25 cellular contexts compared by ENCODE assay signal in the genomic region with DNA sequence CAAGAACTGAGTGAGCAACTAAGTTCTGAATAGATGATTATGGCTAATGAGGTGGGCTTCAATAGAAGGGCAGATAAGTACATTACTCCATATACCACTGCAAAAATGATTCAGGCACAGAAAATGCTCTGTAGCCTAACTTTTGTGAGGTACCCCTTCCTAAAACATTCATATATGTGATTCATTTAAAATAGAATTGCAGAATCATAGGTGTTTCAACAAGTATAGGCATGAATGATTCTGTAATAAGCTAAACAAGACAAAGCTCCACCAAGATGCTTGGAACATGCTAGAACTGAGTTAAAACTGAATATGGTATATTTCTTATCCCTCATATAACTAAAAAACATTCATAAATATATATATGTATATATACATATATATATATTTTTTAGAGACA. TPM values are rescaled to one million over a fixed set of nuclear protein-coding genes. Genes with fewer than 3 reads are reported as not detected.
A peak's percentile ranks its signal among the peaks of the same experiment; 100 is the strongest.
DNase-seq lines count a peak whose midpoint lies in the region; ATAC-seq, FAIRE-seq and TF ChIP-seq lines count a peak whose summit lies in the region.
"Had no signal": no experiment of that assay in that cellular context is flagged by ENCODE, and none has a peak within 500 bp of the region (broad histone marks: within the 10 kb centered on the region; RNA-seq: fewer than 3 reads in every experiment).

No MANE protein-coding gene starts in this region.

- TF ChIP-seq CTCF in MCF 10A (IDR thresholded peaks at IDR 0.05; ENCODE audit: unreplicated experiment): no peak
- TF ChIP-seq CTCF in breast epithelium (IDR thresholded peaks at IDR 0.05): no peak
- no peak for TF ChIP-seq CTCF in bronchial epithelial cell (IDR thresholded peaks at IDR 0.05; ENCODE audit: insufficient read depth, low read length, severe bottlenecking)
- TF ChIP-seq CTCF in foreskin keratinocyte (conservative IDR thresholded peaks at IDR 0.05): no peak

- H3K4me1 ChIP-seq in breast epithelium (no peaks in the 10 kb centered on the region), foreskin keratinocyte (peaks cover 12% of the 10 kb centered on the region)
- H3K4me1 ChIP-seq: BLaER1, HAP-1 had no signal

- intact Hi-C loops in MCF 10A (cut with micrococcal nuclease) (no loop called here), breast epithelium (cut with DNase I; ENCODE audit: low total_unique reads) (no loop called here)

- no peak for FAIRE-seq in bronchial epithelial cell (lab: Jason Lieb, UNC)
- FAIRE-seq: A204.1, D721Med, GM12878, GM18507, H54 had no signal

- H3K36me3 Mint-ChIP-seq in MCF 10A (ENCODE audit: insufficient read depth, unreplicated experiment): peaks cover 8% of the 10 kb centered on the region

- H3K27ac ChIP-seq in breast epithelium (no peak overlapping the region), foreskin keratinocyte (peak overlapping the region; percentile 30)
- H3K27ac ChIP-seq: 22Rv1, BLaER1, C4-2B had no signal

- no TSS peak for BruUV-seq in MCF 10A (replicated peaks; lab: Mats Ljungman, UMichigan)

- H3K4me3 ChIP-seq in breast epithelium: no peak overlapping the region
- H3K4me3 ChIP-seq in bronchial epithelial cell (ENCODE audit: low read depth, low read length): no peak overlapping the region
- H3K4me3 ChIP-seq: BLaER1, GM12878, GM23338, HAP-1 had no signal

- TF ChIP-seq POLR2A in breast epithelium (IDR thresholded peaks at IDR 0.05): no peak

- H3K4me1 Mint-ChIP-seq in MCF 10A (ENCODE audit: insufficient read depth, unreplicated experiment): peaks cover 10% of the 10 kb centered on the region
- H3K4me1 Mint-ChIP-seq: B cell, GM23338 had no signal

- DNase-seq in MCF 10A (ENCODE audit: unreplicated experiment) (peak; percentile 11), breast epithelium (ENCODE audit: low spot score in 2 of 2) (no peak), bronchial epithelial cell (ENCODE audit: low read depth) (peak; percentile 95), foreskin keratinocyte (peak; percentile 61 to 81), GOT3 (lab: John Stamatoyannopoulos, UW) (no peak), HuH-7.5 (ENCODE audit: low spot score) (no peak), ureter (ENCODE audit: low spot score) (no peak)
- DNase-seq: CD4-positive, CD25-positive, alpha-beta regulatory T cell; CD8-positive, alpha-beta T cell; DMS 273 treated with DMSO at 0.1 percent for 48 hours; DMS79; EL; GDM1; HFFc6 had no signal

- H3K27me3 ChIP-seq in breast epithelium: no peaks in the 10 kb centered on the region
- H3K27me3 ChIP-seq in bronchial epithelial cell (ENCODE audit: control insufficient read depth, insufficient read depth, low read length): no peaks in the 10 kb centered on the region
- H3K27me3 ChIP-seq in foreskin keratinocyte: no peaks in the 10 kb centered on the region
- H3K27me3 ChIP-seq: BLaER1 had no signal

- no peak overlapping the region for H3K27ac Mint-ChIP-seq in MCF 10A (ENCODE audit: low read depth, unreplicated experiment)
- H3K27ac Mint-ChIP-seq: B cell; CD4-positive, CD25-positive, alpha-beta regulatory T cell; CD8-positive, alpha-beta T cell; GM23338; HFFc6 had no signal

- POLR2A ChIA-PET in MCF 10A (lab: Yijun Ruan, JAX): interaction anchor here (0.6 to 4.5 kb wide), 3 partner anchors 44 to 374 kb away, joined by 3 to 26 read pairs (median 4); a partner anchor contains a TSS

- H3K9me3 ChIP-seq in breast epithelium: no peaks in the 10 kb centered on the region
- H3K9me3 ChIP-seq: HAP-1 had no signal

- no peaks in the 10 kb centered on the region for H3K36me3 ChIP-seq in breast epithelium
- no peaks in the 10 kb centered on the region for H3K36me3 ChIP-seq in bronchial epithelial cell (ENCODE audit: control insufficient read depth, insufficient read depth, low read length)
- H3K36me3 ChIP-seq: BLaER1, HAP-1 had no signal

- ATAC-seq in foreskin keratinocyte: peak; percentile 54
- ATAC-seq: CD8-positive, alpha-beta T cell; GM12878; GM23338 had no signal

- H3K9me3 Mint-ChIP-seq in MCF 10A (ENCODE audit: unreplicated experiment): no peaks in the 10 kb centered on the region
- H3K9me3 Mint-ChIP-seq: CD8-positive, alpha-beta T cell; HFFc6 had no signal

- no peaks in the 10 kb centered on the region for H3K27me3 Mint-ChIP-seq in MCF 10A (ENCODE audit: insufficient read depth, unreplicated experiment)
- H3K27me3 Mint-ChIP-seq: B cell had no signal

- no peak overlapping the region for H3K4me3 Mint-ChIP-seq in MCF 10A (ENCODE audit: unreplicated experiment)
- H3K4me3 Mint-ChIP-seq: B cell; CD4-positive, CD25-positive, alpha-beta regulatory T cell; CD8-positive, alpha-beta T cell; GM23338; HFFc6 had no signal

- CTCF ChIA-PET in MCF 10A (lab: Yijun Ruan, JAX): interaction anchor here (0.9 to 1.4 kb wide), 3 partner anchors 9 to 15 kb away, joined by 4 to 5 read pairs (median 4); no protein-coding TSS in a partner anchor

RNA-seq across cellular contexts. Expression of a gene that starts 12.1 kb away (rescaled TPM):
- total RNA-seq in MCF 10A (2022): 1.4 and 1.8 TPM in 2 replicates
- total RNA-seq in breast epithelium: 10 to 100 TPM in 1 of 3 donors, 1 to 10 TPM in 2; 5.4 to 15.5 (median 7.9) TPM
- 7.2 and 9.5 TPM in 2 replicates for total RNA-seq in bronchial epithelial cell
- total RNA-seq in foreskin keratinocyte: 4.2 and 4.5 TPM in 2 replicates
- polyA plus RNA-seq in foreskin keratinocyte: 1.2 and 1.6 TPM in 2 replicates
- 6.4 TPM for total RNA-seq in ureter

RNA-seq across cellular contexts. Expression of a gene that starts 49.6 kb away (rescaled TPM):
- total RNA-seq in MCF 10A (2022) (8.1 and 8.2 TPM in 2 replicates), breast epithelium (1 to 10 TPM; 4.6 to 10.0 (median 8.2) TPM), bronchial epithelial cell (4.6 and 6.3 TPM in 2 replicates), foreskin keratinocyte (7.7 and 9.5 TPM in 2 replicates), ureter (7.0 TPM)
- polyA plus RNA-seq in foreskin keratinocyte: 2.0 and 2.9 TPM in 2 replicates

Comparison
In these comparisons a context has a peak if more than half of its experiments do, and no peak if none do; other contexts are left out.
1. DNase-seq: peak in MCF 10A (single experiment), bronchial epithelial cell (single experiment) and foreskin keratinocyte (2 of 2); none in breast epithelium (0 of 2), GOT3 (single experiment), HuH-7.5 (single experiment) and ureter (single experiment).